ENCODE assay signal across 9 cellular contexts in genomic region chr4:99855677-99856076, GRCh38. TPM values are rescaled to one million over a fixed set of nuclear protein-coding genes. Genes with fewer than 3 reads are reported as not detected.
DNase-seq lines count a peak whose midpoint lies in the region; ATAC-seq and TF ChIP-seq lines count a peak whose summit lies in the region.
"Had no signal": no experiment of that assay in that cellular context is flagged by ENCODE, and none has a peak within 500 bp of the region (broad histone marks: within the 10 kb centered on the region; RNA-seq: fewer than 3 reads in every experiment).

No MANE protein-coding gene starts in this region.

- peak overlapping the region; percentile 53 for H3K27ac Mint-ChIP-seq in T-helper 17 cell

- TF ChIP-seq EP300 in sigmoid colon (IDR thresholded peaks at IDR 0.05): no peak

- 19% methylated on average over 1 of the region's 1 CpG for WGBS in thymus
- WGBS in sigmoid colon, 2 donors: 53 to 87% methylated on average over 1 of the region's 1 CpG

- H3K27me3 ChIP-seq in left ventricle myocardium inferior (ENCODE audit: low read depth): peaks cover 9% of the 10 kb centered on the region
- H3K27me3 ChIP-seq in thymus (ENCODE audit: control insufficient read depth, insufficient read depth): no peaks in the 10 kb centered on the region
- H3K27me3 ChIP-seq in sigmoid colon: no peaks in the 10 kb centered on the region

- ATAC-seq in Right ventricle myocardium superior (ENCODE audit: poor library complexity) (peak; percentile 69), HG03064 (IDR thresholded peaks at IDR 0.05; ENCODE audit: low read depth, unreplicated experiment) (peak; percentile 44), T-helper 17 cell (peak; percentile 62), HG03439 (IDR thresholded peaks at IDR 0.05; ENCODE audit: unreplicated experiment) (no peak)

- intact Hi-C loops in Right ventricle myocardium superior (cut with DNase I) (no loop called here), left ventricle myocardium inferior (cut with micrococcal nuclease) (no loop called here), sigmoid colon (cut with DNase I) (no loop called here)

- H3K36me3 Mint-ChIP-seq in T-helper 17 cell (ENCODE audit: low read depth): peaks cover 15% of the 10 kb centered on the region

- H3K4me1 Mint-ChIP-seq in T-helper 17 cell: peaks cover 40% of the 10 kb centered on the region

- H3K4me3 Mint-ChIP-seq in T-helper 17 cell: peak overlapping the region; percentile 61

- TF ChIP-seq POLR2A in sigmoid colon (IDR thresholded peaks at IDR 0.05): no peak

- DNase-seq in Right ventricle myocardium superior (no peak), left ventricle myocardium inferior (no peak), T-helper 17 cell (no peak), sigmoid colon (no peak)
- no peak for DNase-seq in effector CD4-positive, alpha-beta T cell
- DNase-seq: COR-L47 had no signal

- H3K4me1 ChIP-seq in left ventricle myocardium inferior: no peaks in the 10 kb centered on the region
- no peaks in the 10 kb centered on the region for H3K4me1 ChIP-seq in thymus (ENCODE audit: control insufficient read depth, insufficient read depth, low read length)
- H3K4me1 ChIP-seq in sigmoid colon: peaks cover 0 to 4% (median 0%) of the 10 kb centered on the region in 4 donors

- H3K4me3 ChIP-seq in left ventricle myocardium inferior: no peak overlapping the region
- H3K4me3 ChIP-seq in thymus (ENCODE audit: low read length): no peak overlapping the region
- no peak overlapping the region for H3K4me3 ChIP-seq in sigmoid colon

- H3K9me3 ChIP-seq in left ventricle myocardium inferior (replicated peaks): no peaks in the 10 kb centered on the region
- no peaks in the 10 kb centered on the region for H3K9me3 ChIP-seq in T-helper 17 cell (ENCODE audit: control insufficient read depth, low read length, poor library complexity, severe bottlenecking)
- H3K9me3 ChIP-seq in thymus (ENCODE audit: control insufficient read depth): no peaks in the 10 kb centered on the region
- no peaks in the 10 kb centered on the region for H3K9me3 ChIP-seq in sigmoid colon

- H3K27me3 Mint-ChIP-seq in T-helper 17 cell: no peaks in the 10 kb centered on the region

- H3K36me3 ChIP-seq in left ventricle myocardium inferior (no peaks in the 10 kb centered on the region), thymus (ENCODE audit: control insufficient read depth, insufficient read depth) (no peaks in the 10 kb centered on the region), sigmoid colon (no peaks in the 10 kb centered on the region)

- TF ChIP-seq CTCF in left ventricle myocardium inferior (IDR thresholded peaks at IDR 0.05; ENCODE audit: borderline replicate concordance) (no peak), sigmoid colon (IDR thresholded peaks at IDR 0.05) (no peak)

- H3K27ac ChIP-seq in left ventricle myocardium inferior (replicated peaks): no peak overlapping the region
- peak overlapping the region; percentile 40 for H3K27ac ChIP-seq in thymus (ENCODE audit: low read depth)
- H3K27ac ChIP-seq in sigmoid colon: peak overlapping the region in 1 of 4 donors; percentile 9

RNA-seq across cellular contexts. Expression of gene LAMTOR3, which starts 38.5 kb away (rescaled TPM):
- 31.4 TPM for total RNA-seq in Right ventricle myocardium superior
- total RNA-seq in left ventricle myocardium inferior: 38.5 TPM
- total RNA-seq in T-helper 17 cell: 10 to 100 TPM; 17.9 to 22.4 TPM
- polyA plus RNA-seq in thymus: 91.8 TPM
- total RNA-seq in sigmoid colon: 10 to 100 TPM; 36.6 to 77.2 (median 62.2) TPM
- polyA plus RNA-seq in sigmoid colon: 100 to 1,000 TPM in 2 of 3 donors, 10 to 100 TPM in 1; 54.6 to 201 (median 108) TPM

RNA-seq across cellular contexts. Expression of gene DAPP1, which starts 39.0 kb away (rescaled TPM):
- total RNA-seq in Right ventricle myocardium superior (0.51 TPM), left ventricle myocardium inferior (0.74 TPM), T-helper 17 cell (10 to 100 TPM; 24.5 to 50.4 TPM), sigmoid colon (1 to 10 TPM in 3 of 4 donors, under 1 TPM in 1; 0.36 to 2.0 (median 1.2) TPM)
- polyA plus RNA-seq in thymus (17.5 TPM), sigmoid colon (10 to 100 TPM in 1 of 3 donors, 1 to 10 TPM in 2; 1.2 to 17.9 (median 3.0) TPM)

Comparison
In these comparisons a context has a peak if more than half of its experiments do, and no peak if none do; other contexts are left out.
1. RNA of gene DAPP1, which starts 39.0 kb away (total RNA-seq): 24.5 to 50.4 TPM in T-helper 17 cell; 0.36 to 2.0 TPM in sigmoid colon, 0.74 TPM in left ventricle myocardium inferior (single experiment) and 0.51 TPM in Right ventricle myocardium superior (single experiment); every median in the first group is over 4 times any median in the second.